ENCODE assay signal across 28 cellular contexts in genomic region chr10:66378117-66378876, GRCh38.
DNase-seq lines count a peak whose midpoint lies in the region; FAIRE-seq and TF ChIP-seq lines count a peak whose summit lies in the region.
"Had no signal": no experiment of that assay in that cellular context is flagged by ENCODE, and none has a peak within 500 bp of the region (broad histone marks: within the 10 kb centered on the region; RNA-seq: fewer than 3 reads in every experiment).

No MANE protein-coding gene starts in this region.

- H3K4me1 Mint-ChIP-seq in mesothelial cell of epicardium, result peaks cover 32% of the 10 kb centered on the region
- H3K4me1 Mint-ChIP-seq: activated naive CD8-positive, alpha-beta T cell treated with anti-CD3 and anti-CD28 coated beads for 36 hours; central memory CD8-positive, alpha-beta T cell; naive thymus-derived CD4-positive, alpha-beta T cell had no signal

- no peaks in the 10 kb centered on the region for H3K36me3 Mint-ChIP-seq in mesothelial cell of epicardium
- H3K36me3 Mint-ChIP-seq: activated naive CD8-positive, alpha-beta T cell treated with anti-CD3 and anti-CD28 coated beads for 36 hours; naive thymus-derived CD4-positive, alpha-beta T cell had no signal

- peaks cover 12% of the 10 kb centered on the region for H3K4me1 ChIP-seq in HUES64 (ENCODE audit: insufficient read depth, low read length)
- H3K4me1 ChIP-seq in adipocyte (ENCODE audit: control insufficient read depth, insufficient read depth, low read length), result no peaks in the 10 kb centered on the region
- H3K4me1 ChIP-seq: gastrocnemius medialis, transverse colon had no signal

- no peak for TF ChIP-seq CTCF in mesothelial cell of epicardium (IDR thresholded peaks at IDR 0.05; ENCODE audit: unreplicated experiment)

- H3K27ac ChIP-seq in HUES64 (ENCODE audit: low read depth, low read length), result peak overlapping the region; percentile 70; the same call in 1 of the 2 replicates
- H3K27ac ChIP-seq: gastrocnemius medialis, transverse colon had no signal

- 77% methylated on average over 2 of the region's 3 CpGs for WGBS in HUES64

- H3K9me3 Mint-ChIP-seq in mesothelial cell of epicardium, result peaks cover 8% of the 10 kb centered on the region
- H3K9me3 Mint-ChIP-seq: activated naive CD8-positive, alpha-beta T cell treated with anti-CD3 and anti-CD28 coated beads for 36 hours had no signal

- no peak overlapping the region for H3K4me3 Mint-ChIP-seq in mesothelial cell of epicardium
- H3K4me3 Mint-ChIP-seq: activated CD8-positive, alpha-beta T cell treated with anti-CD3 and anti-CD28 coated beads for 36 hours; activated naive CD8-positive, alpha-beta T cell treated with anti-CD3 and anti-CD28 coated beads for 36 hours; central memory CD8-positive, alpha-beta T cell; naive thymus-derived CD4-positive, alpha-beta T cell; T-helper 1 cell treated with Interleukin-12 subunit alpha and Interleukin-12 subunit beta and Interleukin-4 antibody, amounts not matched to agents 30 μg/mL and 1 μg/mL, for 36 hours had no signal

- H3K9me3 ChIP-seq in HUES64 (ENCODE audit: insufficient read depth, low read depth, low read length) (no peaks in the 10 kb centered on the region), adipocyte (ENCODE audit: control insufficient read depth, low read length) (no peaks in the 10 kb centered on the region)
- H3K9me3 ChIP-seq: gastrocnemius medialis, HAP-1, transverse colon had no signal

- FAIRE-seq in H54 (lab: Jason Lieb, UNC) (peak; percentile 75), GM12892 (lab: Jason Lieb, UNC) (no peak)
- FAIRE-seq: G401.6, GM19239 had no signal

- DNase-seq in H54 (ENCODE audit: insufficient read length, low spot score), result no peak
- peak; percentile 59 for DNase-seq in adipocyte (ENCODE audit: low read depth)
- no peak for DNase-seq in mesothelial cell of epicardium (ENCODE audit: low spot score in 2 of 2, unreplicated experiment in 2 of 2)
- no peak for DNase-seq in activated T-cell treated with anti-CD3 and anti-CD28 coated beads, Interleukin-2, amount 50 U/mL, for 1 hour
- DNase-seq in T1000 (lab: John Stamatoyannopoulos, UW), result no peak
- DNase-seq in GM12892 (ENCODE audit: insufficient read length), result no peak
- DNase-seq: activated CD8-positive, alpha-beta T cell treated with anti-CD3 and anti-CD28 coated beads for 36 hours; activated effector memory CD4-positive, alpha-beta T cell treated with anti-CD3 and anti-CD28 coated beads, Interleukin-2, amount 50 U/mL, for 16 hours; activated naive CD8-positive, alpha-beta T cell treated with anti-CD3 and anti-CD28 coated beads for 36 hours; dermis blood vessel endothelial cell; DMS153; gastrocnemius medialis; Karpas-422; left colon; midbrain; naive thymus-derived CD4-positive, alpha-beta T cell; NCI-H1092; NCI-H187; NCI-H2171 treated with DMSO at 0.1 percent for 48 hours; NCI-H524; stimulated activated CD4-positive, alpha-beta T cell treated with anti-CD3 and anti-CD28 coated beads, Interleukin-2, amount 100 ng/mL, for 24 hours; transverse colon had no signal

- H3K36me3 ChIP-seq in HUES64 (ENCODE audit: insufficient read depth, low read length), result no peaks in the 10 kb centered on the region
- no peaks in the 10 kb centered on the region for H3K36me3 ChIP-seq in adipocyte (ENCODE audit: control insufficient read depth, insufficient read depth, low read length, severe bottlenecking)
- H3K36me3 ChIP-seq: gastrocnemius medialis, HAP-1, transverse colon had no signal

- H3K9ac ChIP-seq in HUES64 (ENCODE audit: low read depth, low read length) (0 out of 2 replicates have a peak overlapping the region, but pooled peaks have one; percentile 18), adipocyte (ENCODE audit: low read length) (no peak overlapping the region)

- peak overlapping the region; percentile 65 for H3K27ac Mint-ChIP-seq in mesothelial cell of epicardium
- H3K27ac Mint-ChIP-seq: activated CD8-positive, alpha-beta T cell treated with anti-CD3 and anti-CD28 coated beads for 36 hours; activated naive CD8-positive, alpha-beta T cell treated with anti-CD3 and anti-CD28 coated beads for 36 hours; naive thymus-derived CD4-positive, alpha-beta T cell; T-helper 1 cell treated with Interleukin-12 subunit alpha and Interleukin-12 subunit beta and Interleukin-4 antibody, amounts not matched to agents 30 μg/mL and 1 μg/mL, for 36 hours had no signal

- no peaks in the 10 kb centered on the region for H3K27me3 Mint-ChIP-seq in mesothelial cell of epicardium (ENCODE audit: low read depth)
- H3K27me3 Mint-ChIP-seq: activated CD8-positive, alpha-beta T cell treated with anti-CD3 and anti-CD28 coated beads for 36 hours; activated naive CD8-positive, alpha-beta T cell treated with anti-CD3 and anti-CD28 coated beads for 36 hours; central memory CD8-positive, alpha-beta T cell; naive thymus-derived CD4-positive, alpha-beta T cell had no signal

- H3K4me3 ChIP-seq in HUES64 (ENCODE audit: low read length) (no peak overlapping the region), adipocyte (ENCODE audit: low read length) (no peak overlapping the region)
- H3K4me3 ChIP-seq: gastrocnemius medialis, HAP-1, transverse colon had no signal

- TF ChIP-seq POLR2A in H54 (IDR thresholded peaks at IDR 0.05; ENCODE audit: low read depth, low read length) (no peak), GM12892 (IDR thresholded peaks at IDR 0.05; ENCODE audit: low read depth, low read length) (no peak)

- no peaks in the 10 kb centered on the region for H3K27me3 ChIP-seq in HUES64 (ENCODE audit: insufficient read depth, low read length)
- H3K27me3 ChIP-seq in adipocyte (replicated peaks; ENCODE audit: control insufficient read depth, insufficient read depth, low read length), result no peaks in the 10 kb centered on the region
- H3K27me3 ChIP-seq: gastrocnemius medialis, transverse colon had no signal
